In genomic region chr3:185382154-185382553, GRCh38 we compare ENCODE assay signal across 20 cellular contexts.
"Had no signal": no experiment of that assay in that cellular context is flagged by ENCODE, and none has a peak within 500 bp of the region (broad histone marks: within the 10 kb centered on the region; RNA-seq: fewer than 3 reads in every experiment).

No MANE protein-coding gene starts in this region.

- H3K27ac ChIP-seq: SJCRH30 had no signal

- H3K36me3 ChIP-seq: SJCRH30 had no signal

- H3K9me3 ChIP-seq: SJCRH30 had no signal

- DNase-seq: IMR-90; NCI-H1092; NCI-H1436; NCI-H187; NCI-H2029; NCI-H2081 treated with DMSO at 0.1 percent for 48 hours; NCI-H2171; NCI-H226; NCI-H446; NCI-H510A; NCI-H524 treated with DMSO at 0.1 percent for 48 hours; NCI-H69; NCI-H774; NK-92 treated with Interleukin-12 subunit alpha and Interleukin-12 subunit beta, amount 100 ng/mL, for 24 hours; OCI-M1; SHP77 treated with DMSO at 0.1 percent for 48 hours; SJCRH30; T-helper 1 cell had no signal

- H3K4me1 ChIP-seq: SJCRH30 had no signal

- ATAC-seq: Right ventricle myocardium inferior, SK-N-SH treated with all-trans-retinoic acid at 6 μM for 48 hours had no signal

- H3K4me3 ChIP-seq: SJCRH30 had no signal

- H3K27me3 ChIP-seq: SJCRH30 had no signal
